Comparison of ENCODE assay signal across 1 cellular context in the genomic region with DNA sequence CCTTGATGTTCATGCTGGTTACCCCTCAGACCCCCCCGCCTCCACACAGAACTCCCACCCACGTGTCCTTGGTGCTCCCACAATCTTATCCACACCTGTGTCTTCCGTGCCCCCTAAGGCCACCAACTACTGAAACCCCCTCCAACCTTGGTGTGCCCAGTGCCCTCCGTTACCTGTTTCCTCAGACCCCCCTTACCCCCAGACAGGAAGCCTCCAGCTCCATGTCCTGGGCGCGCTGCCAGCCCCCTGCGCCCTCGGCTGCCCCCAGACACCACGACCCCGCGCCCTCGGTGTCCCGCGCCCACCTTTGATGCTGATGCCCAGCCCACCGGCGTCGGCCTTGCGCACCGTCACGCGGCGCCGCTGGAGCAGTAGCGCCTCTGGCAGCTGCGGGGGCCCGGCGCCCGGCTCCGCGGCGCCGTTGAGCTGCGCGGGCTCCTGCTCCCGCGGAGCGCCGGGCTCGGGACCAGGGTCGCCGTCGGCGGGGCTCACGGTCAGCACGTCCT.
TF ChIP-seq lines count a peak whose summit lies in the region.

No MANE protein-coding gene starts in this region.

TF ChIP-seq in HepG2, 621 proteins besides CTCF, POLR2A, EP300 and RAD21 (continued from another document and continues in another):
- no peak for TF ChIP-seq POGK (CRISPR knock-in tag; conservative IDR thresholded peaks at IDR 0.05)
- no peak for TF ChIP-seq ZNF18 (CRISPR knock-in tag; IDR thresholded peaks at IDR 0.05; ENCODE audit: insufficient replicate concordance)
- 0 out of 2 replicates have a peak, but pooled peaks have one; percentile 37 for TF ChIP-seq ZNF446 (CRISPR knock-in tag; IDR thresholded peaks at IDR 0.05)
- no peak; the same call in 1 of the 2 replicates for TF ChIP-seq RXRA (CRISPR knock-in tag; IDR thresholded peaks at IDR 0.05)
- TF ChIP-seq BRD4 (CRISPR knock-in tag; IDR thresholded peaks at IDR 0.05) = no peak
- peak; percentile 29; the same call in 1 of the 2 replicates for TF ChIP-seq ZNF792 (CRISPR knock-in tag; IDR thresholded peaks at IDR 0.05)
- TF ChIP-seq KLF6 (CRISPR knock-in tag; IDR thresholded peaks at IDR 0.05) = no peak
- no peak for TF ChIP-seq ZNF580 (CRISPR knock-in tag; IDR thresholded peaks at IDR 0.05; ENCODE audit: borderline replicate concordance, low read depth)
- no peak for TF ChIP-seq NFYB (CRISPR knock-in tag; IDR thresholded peaks at IDR 0.05)
- no peak for TF ChIP-seq GATAD2A (CRISPR knock-in tag; IDR thresholded peaks at IDR 0.05)
- no peak for TF ChIP-seq ZBTB49 (CRISPR knock-in tag; IDR thresholded peaks at IDR 0.05; ENCODE audit: borderline replicate concordance)
- no peak for TF ChIP-seq ZNF589 (CRISPR knock-in tag; conservative IDR thresholded peaks at IDR 0.05)
- TF ChIP-seq ESRRA (CRISPR knock-in tag; IDR thresholded peaks at IDR 0.05; ENCODE audit: low read depth) = no peak
- TF ChIP-seq, protein P1, sequence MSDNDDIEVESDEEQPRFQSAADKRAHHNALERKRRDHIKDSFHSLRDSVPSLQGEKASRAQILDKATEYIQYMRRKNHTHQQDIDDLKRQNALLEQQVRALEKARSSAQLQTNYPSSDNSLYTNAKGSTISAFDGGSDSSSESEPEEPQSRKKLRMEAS (IDR thresholded peaks at IDR 0.05) = peak; percentile 45; the same call in 1 of the 2 replicates
- no peak for TF ChIP-seq PAX8 (CRISPR knock-in tag; IDR thresholded peaks at IDR 0.05; ENCODE audit: borderline replicate concordance)
- no peak for TF ChIP-seq ZNF232 (CRISPR knock-in tag; IDR thresholded peaks at IDR 0.05; ENCODE audit: borderline replicate concordance)
- TF ChIP-seq, protein P2, sequence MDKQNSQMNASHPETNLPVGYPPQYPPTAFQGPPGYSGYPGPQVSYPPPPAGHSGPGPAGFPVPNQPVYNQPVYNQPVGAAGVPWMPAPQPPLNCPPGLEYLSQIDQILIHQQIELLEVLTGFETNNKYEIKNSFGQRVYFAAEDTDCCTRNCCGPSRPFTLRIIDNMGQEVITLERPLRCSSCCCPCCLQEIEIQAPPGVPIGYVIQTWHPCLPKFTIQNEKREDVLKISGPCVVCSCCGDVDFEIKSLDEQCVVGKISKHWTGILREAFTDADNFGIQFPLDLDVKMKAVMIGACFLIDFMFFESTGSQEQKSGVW (CRISPR knock-in tag; IDR thresholded peaks at IDR 0.05; ENCODE audit: borderline replicate concordance) = no peak
- TF ChIP-seq BORCS8-MEF2B (CRISPR knock-in tag; IDR thresholded peaks at IDR 0.05) = no peak; the same call in 1 of the 2 replicates
- TF ChIP-seq, protein P3, sequence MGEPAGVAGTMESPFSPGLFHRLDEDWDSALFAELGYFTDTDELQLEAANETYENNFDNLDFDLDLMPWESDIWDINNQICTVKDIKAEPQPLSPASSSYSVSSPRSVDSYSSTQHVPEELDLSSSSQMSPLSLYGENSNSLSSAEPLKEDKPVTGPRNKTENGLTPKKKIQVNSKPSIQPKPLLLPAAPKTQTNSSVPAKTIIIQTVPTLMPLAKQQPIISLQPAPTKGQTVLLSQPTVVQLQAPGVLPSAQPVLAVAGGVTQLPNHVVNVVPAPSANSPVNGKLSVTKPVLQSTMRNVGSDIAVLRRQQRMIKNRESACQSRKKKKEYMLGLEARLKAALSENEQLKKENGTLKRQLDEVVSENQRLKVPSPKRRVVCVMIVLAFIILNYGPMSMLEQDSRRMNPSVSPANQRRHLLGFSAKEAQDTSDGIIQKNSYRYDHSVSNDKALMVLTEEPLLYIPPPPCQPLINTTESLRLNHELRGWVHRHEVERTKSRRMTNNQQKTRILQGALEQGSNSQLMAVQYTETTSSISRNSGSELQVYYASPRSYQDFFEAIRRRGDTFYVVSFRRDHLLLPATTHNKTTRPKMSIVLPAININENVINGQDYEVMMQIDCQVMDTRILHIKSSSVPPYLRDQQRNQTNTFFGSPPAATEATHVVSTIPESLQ (CRISPR knock-in tag; conservative IDR thresholded peaks at IDR 0.05) = no peak
- no peak for TF ChIP-seq ZNF549 (CRISPR knock-in tag; IDR thresholded peaks at IDR 0.05)
- TF ChIP-seq, protein P4, sequence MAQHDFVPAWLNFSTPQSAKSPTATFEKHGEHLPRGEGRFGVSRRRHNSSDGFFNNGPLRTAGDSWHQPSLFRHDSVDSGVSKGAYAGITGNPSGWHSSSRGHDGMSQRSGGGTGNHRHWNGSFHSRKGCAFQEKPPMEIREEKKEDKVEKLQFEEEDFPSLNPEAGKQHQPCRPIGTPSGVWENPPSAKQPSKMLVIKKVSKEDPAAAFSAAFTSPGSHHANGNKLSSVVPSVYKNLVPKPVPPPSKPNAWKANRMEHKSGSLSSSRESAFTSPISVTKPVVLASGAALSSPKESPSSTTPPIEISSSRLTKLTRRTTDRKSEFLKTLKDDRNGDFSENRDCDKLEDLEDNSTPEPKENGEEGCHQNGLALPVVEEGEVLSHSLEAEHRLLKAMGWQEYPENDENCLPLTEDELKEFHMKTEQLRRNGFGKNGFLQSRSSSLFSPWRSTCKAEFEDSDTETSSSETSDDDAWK (CRISPR knock-in tag; IDR thresholded peaks at IDR 0.05) = no peak
- TF ChIP-seq HDAC6 (IDR thresholded peaks at IDR 0.05; ENCODE audit: low read depth, low read length) = no peak
- TF ChIP-seq ARHGAP35 (CRISPR knock-in tag; IDR thresholded peaks at IDR 0.05; ENCODE audit: borderline replicate concordance) = 0 out of 2 replicates have a peak, but pooled peaks have one; percentile 39
- TF ChIP-seq ZNF775 (CRISPR knock-in tag; IDR thresholded peaks at IDR 0.05; ENCODE audit: borderline replicate concordance) = no peak
- no peak for TF ChIP-seq SP5 (CRISPR knock-in tag; IDR thresholded peaks at IDR 0.05; ENCODE audit: borderline replicate concordance, low read depth)
- no peak for TF ChIP-seq NFATC3 (CRISPR knock-in tag; IDR thresholded peaks at IDR 0.05)
- no peak for TF ChIP-seq ATRX (CRISPR knock-in tag; IDR thresholded peaks at IDR 0.05; ENCODE audit: borderline replicate concordance)
- TF ChIP-seq, protein P5, sequence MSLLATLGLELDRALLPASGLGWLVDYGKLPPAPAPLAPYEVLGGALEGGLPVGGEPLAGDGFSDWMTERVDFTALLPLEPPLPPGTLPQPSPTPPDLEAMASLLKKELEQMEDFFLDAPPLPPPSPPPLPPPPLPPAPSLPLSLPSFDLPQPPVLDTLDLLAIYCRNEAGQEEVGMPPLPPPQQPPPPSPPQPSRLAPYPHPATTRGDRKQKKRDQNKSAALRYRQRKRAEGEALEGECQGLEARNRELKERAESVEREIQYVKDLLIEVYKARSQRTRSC (CRISPR knock-in tag; IDR thresholded peaks at IDR 0.05; ENCODE audit: low read depth) = no peak
- 0 out of 2 replicates have a peak, but pooled peaks have one; percentile 13 for TF ChIP-seq AKAP8 (CRISPR knock-in tag; IDR thresholded peaks at IDR 0.05)
- no peak for TF ChIP-seq SYNCRIP (IDR thresholded peaks at IDR 0.05; ENCODE audit: insufficient read depth, low read depth, low read length)
- TF ChIP-seq HES4 (CRISPR knock-in tag; IDR thresholded peaks at IDR 0.05; ENCODE audit: borderline replicate concordance) = no peak
- no peak for TF ChIP-seq NCOA1 (CRISPR knock-in tag; IDR thresholded peaks at IDR 0.05)
- TF ChIP-seq, protein P6, sequence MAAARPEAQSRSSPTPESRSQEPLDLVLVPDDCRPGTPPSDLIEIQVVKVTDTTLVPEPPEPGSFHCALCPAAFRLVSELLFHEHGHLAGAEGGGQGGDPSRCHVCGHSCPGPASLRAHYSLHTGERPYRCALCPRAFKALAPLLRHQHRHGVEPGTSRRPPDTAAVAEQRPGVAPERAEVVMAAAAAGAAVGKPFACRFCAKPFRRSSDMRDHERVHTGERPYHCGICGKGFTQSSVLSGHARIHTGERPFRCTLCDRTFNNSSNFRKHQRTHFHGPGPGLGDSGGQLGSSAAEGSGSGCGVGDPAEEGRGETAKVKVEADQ (CRISPR knock-in tag; IDR thresholded peaks at IDR 0.05; ENCODE audit: borderline replicate concordance) = no peak
- no peak for TF ChIP-seq MYNN (CRISPR knock-in tag; IDR thresholded peaks at IDR 0.05; ENCODE audit: low read depth)
- TF ChIP-seq, protein P7, sequence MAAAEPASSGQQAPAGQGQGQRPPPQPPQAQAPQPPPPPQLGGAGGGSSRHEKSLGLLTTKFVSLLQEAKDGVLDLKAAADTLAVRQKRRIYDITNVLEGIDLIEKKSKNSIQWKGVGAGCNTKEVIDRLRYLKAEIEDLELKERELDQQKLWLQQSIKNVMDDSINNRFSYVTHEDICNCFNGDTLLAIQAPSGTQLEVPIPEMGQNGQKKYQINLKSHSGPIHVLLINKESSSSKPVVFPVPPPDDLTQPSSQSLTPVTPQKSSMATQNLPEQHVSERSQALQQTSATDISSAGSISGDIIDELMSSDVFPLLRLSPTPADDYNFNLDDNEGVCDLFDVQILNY (CRISPR knock-in tag; conservative IDR thresholded peaks at IDR 0.05) = no peak
- TF ChIP-seq ZFP36L2 (CRISPR knock-in tag; IDR thresholded peaks at IDR 0.05) = no peak
- no peak for TF ChIP-seq ZNF33A (CRISPR knock-in tag; IDR thresholded peaks at IDR 0.05; ENCODE audit: borderline replicate concordance)
- no peak for TF ChIP-seq RBFOX2 (IDR thresholded peaks at IDR 0.05; ENCODE audit: low read depth, low read length)
- no peak for TF ChIP-seq NR2F1 (CRISPR knock-in tag; IDR thresholded peaks at IDR 0.05)
- no peak for TF ChIP-seq MATR3 (CRISPR knock-in tag; IDR thresholded peaks at IDR 0.05)
- TF ChIP-seq CBFB (CRISPR knock-in tag; IDR thresholded peaks at IDR 0.05) = no peak
- TF ChIP-seq, protein P8, sequence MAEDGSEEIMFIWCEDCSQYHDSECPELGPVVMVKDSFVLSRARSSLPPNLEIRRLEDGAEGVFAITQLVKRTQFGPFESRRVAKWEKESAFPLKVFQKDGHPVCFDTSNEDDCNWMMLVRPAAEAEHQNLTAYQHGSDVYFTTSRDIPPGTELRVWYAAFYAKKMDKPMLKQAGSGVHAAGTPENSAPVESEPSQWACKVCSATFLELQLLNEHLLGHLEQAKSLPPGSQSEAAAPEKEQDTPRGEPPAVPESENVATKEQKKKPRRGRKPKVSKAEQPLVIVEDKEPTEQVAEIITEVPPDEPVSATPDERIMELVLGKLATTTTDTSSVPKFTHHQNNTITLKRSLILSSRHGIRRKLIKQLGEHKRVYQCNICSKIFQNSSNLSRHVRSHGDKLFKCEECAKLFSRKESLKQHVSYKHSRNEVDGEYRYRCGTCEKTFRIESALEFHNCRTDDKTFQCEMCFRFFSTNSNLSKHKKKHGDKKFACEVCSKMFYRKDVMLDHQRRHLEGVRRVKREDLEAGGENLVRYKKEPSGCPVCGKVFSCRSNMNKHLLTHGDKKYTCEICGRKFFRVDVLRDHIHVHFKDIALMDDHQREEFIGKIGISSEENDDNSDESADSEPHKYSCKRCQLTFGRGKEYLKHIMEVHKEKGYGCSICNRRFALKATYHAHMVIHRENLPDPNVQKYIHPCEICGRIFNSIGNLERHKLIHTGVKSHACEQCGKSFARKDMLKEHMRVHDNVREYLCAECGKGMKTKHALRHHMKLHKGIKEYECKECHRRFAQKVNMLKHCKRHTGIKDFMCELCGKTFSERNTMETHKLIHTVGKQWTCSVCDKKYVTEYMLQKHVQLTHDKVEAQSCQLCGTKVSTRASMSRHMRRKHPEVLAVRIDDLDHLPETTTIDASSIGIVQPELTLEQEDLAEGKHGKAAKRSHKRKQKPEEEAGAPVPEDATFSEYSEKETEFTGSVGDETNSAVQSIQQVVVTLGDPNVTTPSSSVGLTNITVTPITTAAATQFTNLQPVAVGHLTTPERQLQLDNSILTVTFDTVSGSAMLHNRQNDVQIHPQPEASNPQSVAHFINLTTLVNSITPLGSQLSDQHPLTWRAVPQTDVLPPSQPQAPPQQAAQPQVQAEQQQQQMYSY (CRISPR knock-in tag; IDR thresholded peaks at IDR 0.05) = no peak
- no peak for TF ChIP-seq ZBTB1 (CRISPR knock-in tag; IDR thresholded peaks at IDR 0.05; ENCODE audit: borderline replicate concordance)
- no peak for TF ChIP-seq ZNF768 (CRISPR knock-in tag; IDR thresholded peaks at IDR 0.05)
- no peak for TF ChIP-seq SSRP1 (CRISPR knock-in tag; IDR thresholded peaks at IDR 0.05)
- no peak for TF ChIP-seq ISX (CRISPR knock-in tag; conservative IDR thresholded peaks at IDR 0.05)
- no peak for TF ChIP-seq ZNF367 (CRISPR knock-in tag; IDR thresholded peaks at IDR 0.05; ENCODE audit: borderline replicate concordance)
- no peak for TF ChIP-seq FOXA1 (IDR thresholded peaks at IDR 0.05)
- TF ChIP-seq FOXA1 (CRISPR knock-in tag; IDR thresholded peaks at IDR 0.05) = no peak
